Comparison of ENCODE assay signal across 21 cellular contexts in the genomic region with DNA sequence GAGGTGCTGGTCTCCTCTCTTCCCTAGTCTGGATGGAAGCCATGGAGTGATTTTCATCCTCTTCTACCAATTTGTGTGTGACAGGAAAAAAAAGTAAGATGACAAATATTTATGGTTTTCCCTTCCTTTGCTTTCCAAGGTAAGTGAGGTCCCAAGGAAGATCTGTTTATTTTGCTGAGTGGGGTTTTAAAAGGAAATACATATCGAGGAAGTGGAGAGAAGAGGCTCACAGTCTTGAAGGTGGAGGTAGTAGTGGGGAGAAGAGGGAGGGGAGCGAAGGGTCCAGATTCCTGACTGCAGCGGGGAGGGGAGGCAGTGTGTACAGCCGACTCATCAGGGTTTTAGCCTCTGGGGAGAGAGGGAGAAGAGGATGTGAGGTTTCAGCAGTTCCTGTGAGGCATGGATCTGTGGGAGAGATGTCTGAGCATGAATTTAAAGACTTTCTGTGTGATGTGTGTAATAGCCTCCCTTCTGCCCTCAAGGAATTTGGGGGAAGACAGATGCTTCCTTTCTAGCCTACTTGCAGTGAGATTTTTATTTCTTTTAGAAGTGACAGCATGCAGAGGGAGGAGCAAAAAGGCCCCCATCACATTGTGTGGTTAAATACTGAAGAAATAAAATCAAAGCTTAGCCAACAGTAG.
A peak's percentile ranks its signal among the peaks of the same experiment; 100 is the strongest.
DNase-seq lines count a peak whose midpoint lies in the region; ATAC-seq, FAIRE-seq and TF ChIP-seq lines count a peak whose summit lies in the region.
"Had no signal": no experiment of that assay in that cellular context is flagged by ENCODE, and none has a peak within 500 bp of the region (broad histone marks: within the 10 kb centered on the region; RNA-seq: fewer than 3 reads in every experiment).

No MANE protein-coding gene starts in this region.

- H3K36me3 Mint-ChIP-seq in chondrocyte (ENCODE audit: low read depth): no peaks in the 10 kb centered on the region
- H3K36me3 Mint-ChIP-seq: brain; CD8-positive, alpha-beta memory T cell had no signal

- no peak overlapping the region for H3K23ac ChIP-seq in mesenchymal stem cell (ENCODE audit: low read length in 2 of 2)

- H3K9me3 Mint-ChIP-seq in chondrocyte (ENCODE audit: low read depth): no peaks in the 10 kb centered on the region
- H3K9me3 Mint-ChIP-seq: CD8-positive, alpha-beta memory T cell; dendritic cell treated with granulocyte-macrophage colony-stimulating factor and Interleukin-4, amounts not matched to agents 40 ng/mL and 50 ng/mL, for 4 days; T-helper 2 cell treated with Interferon-gamma antibody and Interleukin-4, amounts not matched to agents 5 μg/mL and 100 μg/mL, for 36 hours had no signal

- POLR2A ChIA-PET in A549 (lab: Yijun Ruan, JAX): no interaction called here

- no peak for TF ChIP-seq EP300 in A549 (IDR thresholded peaks at IDR 0.05)

- CTCF ChIA-PET in A549 (lab: Yijun Ruan, JAX): no interaction called here

- no peak overlapping the region for H2BK12ac ChIP-seq in mesenchymal stem cell (ENCODE audit: low read length in 2 of 2)

- TF ChIP-seq CTCF in A549 (IDR thresholded peaks at IDR 0.05): no peak
- TF ChIP-seq CTCF in chondrocyte (IDR thresholded peaks at IDR 0.05): no peak
- TF ChIP-seq CTCF in GM10266 (IDR thresholded peaks at IDR 0.05; ENCODE audit: control insufficient read depth, insufficient read depth, low read depth, missing control alignments): no peak

- no peak overlapping the region for H3K4me2 ChIP-seq in A549
- no peak overlapping the region for H3K4me2 ChIP-seq in mesenchymal stem cell (ENCODE audit: low read length, poor library complexity, severe bottlenecking)

- H2BK120ac ChIP-seq in mesenchymal stem cell (ENCODE audit: low read depth, low read length): no peak overlapping the region

- H4K8ac ChIP-seq in mesenchymal stem cell (ENCODE audit: low read length): no peak overlapping the region

- H3K9ac ChIP-seq in mesenchymal stem cell (ENCODE audit: low read length): no peak overlapping the region

- no peak overlapping the region for H2BK5ac ChIP-seq in mesenchymal stem cell (ENCODE audit: low read depth, low read length, poor library complexity, severe bottlenecking)

- WGBS in A549 (ENCODE audit: missing lambda C conversion rate): 51% methylated on average over 4 of the region's 4 CpGs
- 43% methylated on average over 3 of the region's 4 CpGs for WGBS in mesenchymal stem cell

- H3K27me3 Mint-ChIP-seq in chondrocyte (ENCODE audit: low read depth): no peaks in the 10 kb centered on the region

- DNase-seq in A549 (ENCODE audit: low read depth in 1 of 2, low spot score in 1 of 2): no peak
- peak; percentile 23 for DNase-seq in HTR-8/SVneo (ENCODE audit: insufficient read length, low spot score)
- DNase-seq in chondrocyte (ENCODE audit: low spot score): no peak
- no peak for DNase-seq in mesenchymal stem cell
- no peak for DNase-seq in GM10266 (ENCODE audit: extremely low spot score)
- no peak for DNase-seq in UCSD-AML1 (lab: John Stamatoyannopoulos, UW; ENCODE audit: unreplicated experiment)
- DNase-seq in SIG-M5 treated with dmso at 0.1 percent for 504 hours (lab: John Stamatoyannopoulos, UW; ENCODE audit: unreplicated experiment): no peak
- DNase-seq: activated CD4-positive, alpha-beta T cell treated with anti-CD3 and anti-CD28 coated beads for 36 hours; activated CD8-positive, alpha-beta memory T cell treated with anti-CD3 and anti-CD28 coated beads, Interleukin-2, amount 50 U/mL, for 48 hours; CD8-positive, alpha-beta memory T cell; DND-41; esophagus squamous epithelium; left cardiac atrium; NCI-H1436 treated with DMSO at 0.1 percent for 48 hours; SJCRH30 had no signal

- H3K4me1 ChIP-seq in A549 (peaks cover 18% of the 10 kb centered on the region), mesenchymal stem cell (ENCODE audit: control insufficient read depth, insufficient read depth, low read depth, low read length) (peaks cover 6% of the 10 kb centered on the region)

- H3K9me3 ChIP-seq in A549 (no peaks in the 10 kb centered on the region), mesenchymal stem cell (ENCODE audit: control insufficient read depth, low read length) (no peaks in the 10 kb centered on the region)
- H3K9me3 ChIP-seq: esophagus squamous epithelium, SJCRH30, vagina had no signal

- H3K27ac ChIP-seq in A549: no peak overlapping the region
- no peak overlapping the region for H3K27ac ChIP-seq in mesenchymal stem cell (ENCODE audit: low read length, poor library complexity, severe bottlenecking)
- H3K27ac ChIP-seq: SJCRH30, vagina had no signal

- H2AFZ ChIP-seq in mesenchymal stem cell (ENCODE audit: low read depth, low read length): no peak overlapping the region

- H3K4me1 Mint-ChIP-seq in chondrocyte (ENCODE audit: low read depth): peaks cover 61% of the 10 kb centered on the region
- H3K4me1 Mint-ChIP-seq: activated CD4-positive, alpha-beta T cell treated with anti-CD3 and anti-CD28 coated beads for 36 hours; CD8-positive, alpha-beta memory T cell had no signal

- peak overlapping the region; percentile 79 for H3K27ac Mint-ChIP-seq in chondrocyte (ENCODE audit: unreplicated experiment)
- H3K27ac Mint-ChIP-seq: activated CD4-positive, alpha-beta T cell treated with anti-CD3 and anti-CD28 coated beads for 36 hours; brain; CD8-positive, alpha-beta memory T cell; dendritic cell treated with granulocyte-macrophage colony-stimulating factor and Interleukin-4, amounts not matched to agents 40 ng/mL and 50 ng/mL, for 4 days; T-helper 2 cell treated with Interferon-gamma antibody and Interleukin-4, amounts not matched to agents 5 μg/mL and 100 μg/mL, for 36 hours had no signal

- H3K4me3 ChIP-seq in A549 (no peak overlapping the region), mesenchymal stem cell (ENCODE audit: insufficient read depth in 1 of 2, low read depth in 1 of 2, low read length in 2 of 2) (no peak overlapping the region)
- H3K4me3 ChIP-seq: esophagus squamous epithelium, SJCRH30, vagina had no signal

- H3K27me3 ChIP-seq in mesenchymal stem cell (ENCODE audit: control insufficient read depth in 1 of 2, insufficient read depth in 1 of 2, low read length in 2 of 2): no peaks in the 10 kb centered on the region
- H3K27me3 ChIP-seq: esophagus squamous epithelium, SJCRH30, vagina had no signal

- no peak for ATAC-seq in A549
- ATAC-seq in HG03095 (IDR thresholded peaks at IDR 0.05; ENCODE audit: unreplicated experiment): no peak
- ATAC-seq: activated CD4-positive, alpha-beta T cell treated with anti-CD3 and anti-CD28 coated beads for 36 hours; left cardiac atrium had no signal

- no peak overlapping the region for H3K18ac ChIP-seq in mesenchymal stem cell (ENCODE audit: low read depth in 1 of 2, low read length in 2 of 2)

- H3K4ac ChIP-seq in mesenchymal stem cell (ENCODE audit: low read depth in 1 of 2, low read length in 2 of 2): no peak overlapping the region

- no peak for TF ChIP-seq POLR2A in A549 (IDR thresholded peaks at IDR 0.05; ENCODE audit: low read length)

- H3K36me3 ChIP-seq in mesenchymal stem cell (ENCODE audit: control insufficient read depth in 1 of 2, insufficient read depth in 2 of 2, low read depth in 1 of 2, low read length in 2 of 2): peaks cover 0 to 3% of the 10 kb centered on the region in 2 experiments
- H3K36me3 ChIP-seq: esophagus squamous epithelium, SJCRH30, vagina had no signal

- H3K4me3 Mint-ChIP-seq in chondrocyte (ENCODE audit: unreplicated experiment): no peak overlapping the region
- H3K4me3 Mint-ChIP-seq: activated CD4-positive, alpha-beta T cell treated with anti-CD3 and anti-CD28 coated beads for 36 hours; brain; CD8-positive, alpha-beta memory T cell; dendritic cell treated with granulocyte-macrophage colony-stimulating factor and Interleukin-4, amounts not matched to agents 40 ng/mL and 50 ng/mL, for 4 days; T-helper 2 cell treated with Interferon-gamma antibody and Interleukin-4, amounts not matched to agents 5 μg/mL and 100 μg/mL, for 36 hours had no signal

- H3K14ac ChIP-seq in mesenchymal stem cell (ENCODE audit: low read length in 2 of 2): no peak overlapping the region

- no peaks in the 10 kb centered on the region for H3K79me1 ChIP-seq in mesenchymal stem cell (replicated peaks; ENCODE audit: low read length, poor library complexity, severe bottlenecking)

- no peak overlapping the region for H4K91ac ChIP-seq in mesenchymal stem cell (ENCODE audit: low read length)

- FAIRE-seq in A549 (lab: Jason Lieb, UNC) (no peak), HTR-8/SVneo (lab: Jason Lieb, UNC) (no peak)
- FAIRE-seq: A204.1 had no signal

- TF ChIP-seq RAD21 in A549 (conservative IDR thresholded peaks at IDR 0.05 in 1 of 2, IDR thresholded peaks at IDR 0.05 in 1 of 2): no peak

- H2BK15ac ChIP-seq in mesenchymal stem cell (ENCODE audit: low read depth, poor library complexity, severe bottlenecking): no peak overlapping the region

- H2AK5ac ChIP-seq in mesenchymal stem cell (ENCODE audit: low read length, severe bottlenecking): peak overlapping the region; percentile 31

TF ChIP-seq in A549, 52 proteins besides CTCF, POLR2A, EP300 and RAD21:
- TF ChIP-seq POLR2AphosphoS2 (conservative IDR thresholded peaks at IDR 0.05; ENCODE audit: low read length) (no peak), TFCP2L1 (CRISPR knock-in tag; IDR thresholded peaks at IDR 0.05) (no peak), SMC3 (IDR thresholded peaks at IDR 0.05) (no peak), MAFK (IDR thresholded peaks at IDR 0.05; ENCODE audit: partially characterized antibody) (peak; percentile 19), RCOR1 (IDR thresholded peaks at IDR 0.05; ENCODE audit: low read depth, low read length) (no peak), HOXB5 (CRISPR knock-in tag; IDR thresholded peaks at IDR 0.05) (no peak), ESRRA (IDR thresholded peaks at IDR 0.05; ENCODE audit: borderline replicate concordance, low read length) (no peak)
TF ChIP-seq in A549: peak in this region for 1.
